In the genomic region with DNA sequence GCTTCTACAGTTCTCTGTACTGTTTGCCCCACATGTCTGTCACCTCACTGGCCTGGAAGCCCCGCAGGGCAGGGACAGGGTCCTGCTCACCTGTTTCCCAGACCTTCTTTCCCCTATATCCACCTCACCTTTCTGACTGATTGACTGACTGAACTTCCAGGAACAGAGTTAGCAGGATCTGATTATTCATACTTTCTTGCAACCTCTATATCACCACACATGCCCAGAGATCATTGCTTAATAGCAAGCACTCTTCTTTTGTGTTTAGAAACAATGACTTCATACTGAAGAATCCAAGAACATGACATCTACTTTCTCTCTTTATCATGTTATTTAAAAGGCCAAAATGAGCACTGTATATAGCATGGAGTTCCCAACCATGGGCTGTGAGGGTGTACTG, we compare ENCODE assay signal across 1 cellular context.
TF ChIP-seq lines count a peak whose summit lies in the region.

No MANE protein-coding gene starts in this region.

TF ChIP-seq in IMR-90, 13 proteins besides CTCF, POLR2A, EP300 and RAD21:
- TF ChIP-seq BHLHE40 (IDR thresholded peaks at IDR 0.05; ENCODE audit: low read depth, low read length) (peak; percentile 51; the same call in 1 of the 2 replicates), CEBPB (IDR thresholded peaks at IDR 0.05; ENCODE audit: low read depth, low read length) (peak; percentile 96), RFX5 (IDR thresholded peaks at IDR 0.05; ENCODE audit: low read depth, low read length) (no peak), MXI1 (IDR thresholded peaks at IDR 0.05; ENCODE audit: borderline replicate concordance, low read depth, low read length) (no peak)
